ENCODE assay signal across 9 cellular contexts in the genomic region with DNA sequence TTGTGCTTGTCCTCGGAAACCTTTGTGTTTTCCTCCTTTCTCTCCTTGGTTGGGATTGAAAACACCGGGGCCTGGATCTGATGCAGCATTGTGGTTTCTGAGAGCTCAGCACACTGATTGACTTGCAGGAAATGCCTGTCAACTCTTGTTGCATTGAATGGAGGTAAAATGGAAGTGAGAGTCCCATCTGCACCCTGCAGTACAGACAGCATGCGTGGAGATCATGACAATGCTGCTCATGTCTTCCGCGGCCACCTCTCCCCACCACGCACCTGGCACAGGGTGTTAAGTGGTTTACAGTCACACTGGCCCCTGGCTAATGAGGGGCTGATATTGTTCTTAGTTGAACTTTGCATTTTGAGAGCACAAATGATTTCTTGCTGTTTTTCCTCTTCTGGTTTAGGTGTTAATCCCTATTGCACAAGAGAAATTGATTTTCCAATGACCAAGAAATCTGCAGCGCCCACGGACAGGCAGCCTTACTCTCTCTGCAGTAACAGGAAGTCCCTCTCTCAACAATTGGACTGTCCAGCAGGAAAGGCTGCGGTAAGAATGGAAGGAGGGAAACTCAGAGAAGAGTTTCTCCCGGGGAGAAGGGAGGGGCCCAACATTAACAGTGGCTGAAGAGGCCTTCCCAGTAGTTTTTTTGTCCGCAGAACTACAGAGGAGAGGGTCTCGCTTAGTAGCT. TPM values are rescaled to one million over a fixed set of nuclear protein-coding genes. Genes with fewer than 3 reads are reported as not detected.
DNase-seq lines count a peak whose midpoint lies in the region; ATAC-seq and TF ChIP-seq lines count a peak whose summit lies in the region.
"Had no signal": no experiment of that assay in that cellular context is flagged by ENCODE, and none has a peak within 500 bp of the region (broad histone marks: within the 10 kb centered on the region; RNA-seq: fewer than 3 reads in every experiment).

No MANE protein-coding gene starts in this region.

- no peak for TF ChIP-seq CTCF in Loucy (conservative IDR thresholded peaks at IDR 0.05; ENCODE audit: low read length)
- TF ChIP-seq CTCF in esophagus muscularis mucosa (IDR thresholded peaks at IDR 0.05) = no peak
- TF ChIP-seq CTCF in foreskin fibroblast (IDR thresholded peaks at IDR 0.05; ENCODE audit: low read depth, low read length) = no peak

- no peak for DNase-seq in activated CD8-positive, alpha-beta memory T cell treated with anti-CD3 and anti-CD28 coated beads, Interleukin-2, amount 10 ng/mL, durations not matched to agents 7 days and 5 days
- no peak for DNase-seq in activated CD8-positive, alpha-beta memory T cell treated with anti-CD3 and anti-CD28 coated beads, Interleukin-2, amount 50 U/mL, for 4 hours
- peak; percentile 86 for DNase-seq in esophagus muscularis mucosa (ENCODE audit: extremely low spot score)
- no peak for DNase-seq in stimulated activated naive CD8-positive, alpha-beta T cell treated with anti-CD3 and anti-CD28 coated beads, Interleukin-15, amount 100 ng/mL, for 72 hours
- no peak for DNase-seq in activated T-cell treated with anti-CD3 and anti-CD28 coated beads, Interleukin-2, amount 50 U/mL, for 4 hours
- no peak for DNase-seq in foreskin fibroblast

- H3K4me1 Mint-ChIP-seq in activated CD8-positive, alpha-beta memory T cell treated with anti-CD3 and anti-CD28 coated beads, Interleukin-2, amount 10 ng/mL, durations not matched to agents 7 days and 5 days = peaks cover 34% of the 10 kb centered on the region
- H3K4me1 Mint-ChIP-seq in stimulated activated naive CD8-positive, alpha-beta T cell treated with anti-CD3 and anti-CD28 coated beads, Interleukin-15, amount 100 ng/mL, for 72 hours = peaks cover 48% of the 10 kb centered on the region
- peaks cover 22% of the 10 kb centered on the region for H3K4me1 Mint-ChIP-seq in activated T-cell treated with anti-CD3 and anti-CD28 coated beads, Interleukin-2, amount 50 U/mL, for 4 hours (ENCODE audit: low read depth)

- peak overlapping the region; percentile 37 for H3K9ac ChIP-seq in Loucy (ENCODE audit: low read depth, low read length, poor library complexity, severe bottlenecking)

- WGBS in esophagus muscularis mucosa = 49% methylated on average over 11 of the region's 12 CpGs

- no peaks in the 10 kb centered on the region for H3K9me3 Mint-ChIP-seq in activated CD8-positive, alpha-beta memory T cell treated with anti-CD3 and anti-CD28 coated beads, Interleukin-2, amount 10 ng/mL, durations not matched to agents 7 days and 5 days (ENCODE audit: low read depth)
- H3K9me3 Mint-ChIP-seq in stimulated activated naive CD8-positive, alpha-beta T cell treated with anti-CD3 and anti-CD28 coated beads, Interleukin-15, amount 100 ng/mL, for 72 hours = no peaks in the 10 kb centered on the region
- no peaks in the 10 kb centered on the region for H3K9me3 Mint-ChIP-seq in activated T-cell treated with anti-CD3 and anti-CD28 coated beads, Interleukin-2, amount 50 U/mL, for 4 hours
- H3K9me3 Mint-ChIP-seq: neural crest cell had no signal

- peak overlapping the region; percentile 78 for H3K4me2 ChIP-seq in Loucy (ENCODE audit: low read depth, low read length, poor library complexity, severe bottlenecking)

- H2AFZ ChIP-seq in Loucy (ENCODE audit: low read length) = peak overlapping the region; percentile 91

- no peaks in the 10 kb centered on the region for H4K20me1 ChIP-seq in Loucy (ENCODE audit: insufficient read depth, low read length, poor library complexity, severe bottlenecking)

- H3K79me2 ChIP-seq in Loucy (ENCODE audit: insufficient read depth, low read length) = no peaks in the 10 kb centered on the region

- no peaks in the 10 kb centered on the region for H3K9me3 ChIP-seq in Loucy (ENCODE audit: insufficient read depth, low read depth, low read length)
- no peaks in the 10 kb centered on the region for H3K9me3 ChIP-seq in esophagus muscularis mucosa

- no peak for ATAC-seq in activated CD8-positive, alpha-beta memory T cell treated with anti-CD3 and anti-CD28 coated beads, Interleukin-2, amount 10 ng/mL, durations not matched to agents 7 days and 5 days
- ATAC-seq in stimulated activated naive CD8-positive, alpha-beta T cell treated with anti-CD3 and anti-CD28 coated beads, Interleukin-15, amount 100 ng/mL, for 72 hours = no peak
- ATAC-seq in HG02840 (IDR thresholded peaks at IDR 0.05; ENCODE audit: low FRiP score, unreplicated experiment) = no peak
- no peak for ATAC-seq in activated T-cell treated with anti-CD3 and anti-CD28 coated beads, Interleukin-2, amount 50 U/mL, for 4 hours

- no peaks in the 10 kb centered on the region for H3K9me2 ChIP-seq in Loucy (replicated peaks; ENCODE audit: low read depth, low read length)

- H3K4me3 ChIP-seq in Loucy (ENCODE audit: low read length, poor library complexity, severe bottlenecking) (peak overlapping the region; percentile 64), esophagus muscularis mucosa (peak overlapping the region in 2 of 4 donors; percentile 8 to 27), foreskin fibroblast (ENCODE audit: low read depth in 1 of 2, low read length in 2 of 2) (no peak overlapping the region)

- H3K27me3 ChIP-seq in Loucy (ENCODE audit: insufficient read depth, low read length, poor library complexity, severe bottlenecking) (no peaks in the 10 kb centered on the region), esophagus muscularis mucosa (peaks cover 0 to 5% (median 0%) of the 10 kb centered on the region in 4 donors)

- H3K36me3 ChIP-seq in Loucy (ENCODE audit: insufficient read depth, low read length) = no peaks in the 10 kb centered on the region
- peaks cover 0 to 4% (median 0%) of the 10 kb centered on the region in 4 donors for H3K36me3 ChIP-seq in esophagus muscularis mucosa

- CTCF ChIA-PET in activated CD8-positive, alpha-beta memory T cell treated with anti-CD3 and anti-CD28 coated beads, Interleukin-2, amount 10 ng/mL, durations not matched to agents 7 days and 5 days (lab: Charles Lee) = interaction anchor here (0.7 to 8.8 kb wide), 100 partner anchors 8 to 809 kb away, joined by 3 to 276 read pairs (median 6); a partner anchor contains a TSS

- intact Hi-C loops in esophagus muscularis mucosa (cut with DNase I) = loop anchor here (5.0 kb wide), 1 partner anchor 288 kb away; no protein-coding TSS in a partner anchor

- no peak overlapping the region for H3K27ac ChIP-seq in esophagus muscularis mucosa (replicated peaks in 1 of 4)

- no peaks in the 10 kb centered on the region for H3F3A ChIP-seq in Loucy (ENCODE audit: low read depth)

- TF ChIP-seq EP300 in esophagus muscularis mucosa (IDR thresholded peaks at IDR 0.05) = no peak

- no peaks in the 10 kb centered on the region for H3K36me3 Mint-ChIP-seq in activated CD8-positive, alpha-beta memory T cell treated with anti-CD3 and anti-CD28 coated beads, Interleukin-2, amount 10 ng/mL, durations not matched to agents 7 days and 5 days
- no peaks in the 10 kb centered on the region for H3K36me3 Mint-ChIP-seq in activated T-cell treated with anti-CD3 and anti-CD28 coated beads, Interleukin-2, amount 50 U/mL, for 4 hours (ENCODE audit: insufficient read depth)

- H3K27me3 Mint-ChIP-seq in activated CD8-positive, alpha-beta memory T cell treated with anti-CD3 and anti-CD28 coated beads, Interleukin-2, amount 10 ng/mL, durations not matched to agents 7 days and 5 days = peaks cover 11% of the 10 kb centered on the region
- peaks cover 6% of the 10 kb centered on the region for H3K27me3 Mint-ChIP-seq in stimulated activated naive CD8-positive, alpha-beta T cell treated with anti-CD3 and anti-CD28 coated beads, Interleukin-15, amount 100 ng/mL, for 72 hours
- H3K27me3 Mint-ChIP-seq in activated T-cell treated with anti-CD3 and anti-CD28 coated beads, Interleukin-2, amount 50 U/mL, for 4 hours (ENCODE audit: low read depth) = no peaks in the 10 kb centered on the region

- peak overlapping the region; percentile 33 for H3K4me3 Mint-ChIP-seq in activated CD8-positive, alpha-beta memory T cell treated with anti-CD3 and anti-CD28 coated beads, Interleukin-2, amount 10 ng/mL, durations not matched to agents 7 days and 5 days
- H3K4me3 Mint-ChIP-seq in stimulated activated naive CD8-positive, alpha-beta T cell treated with anti-CD3 and anti-CD28 coated beads, Interleukin-15, amount 100 ng/mL, for 72 hours = peak overlapping the region; percentile 77 to 79
- no peak overlapping the region for H3K4me3 Mint-ChIP-seq in activated T-cell treated with anti-CD3 and anti-CD28 coated beads, Interleukin-2, amount 50 U/mL, for 4 hours

- H3K27ac Mint-ChIP-seq in activated CD8-positive, alpha-beta memory T cell treated with anti-CD3 and anti-CD28 coated beads, Interleukin-2, amount 10 ng/mL, durations not matched to agents 7 days and 5 days = no peak overlapping the region
- peak overlapping the region in 1 of 2 donors; percentile 27 for H3K27ac Mint-ChIP-seq in stimulated activated naive CD8-positive, alpha-beta T cell treated with anti-CD3 and anti-CD28 coated beads, Interleukin-15, amount 100 ng/mL, for 72 hours

- no peak for TF ChIP-seq POLR2A in esophagus muscularis mucosa (IDR thresholded peaks at IDR 0.05; ENCODE audit: low read depth)

- H3K4me1 ChIP-seq in Loucy (ENCODE audit: insufficient read depth, low read length, poor library complexity, severe bottlenecking) (peaks cover 24% of the 10 kb centered on the region), esophagus muscularis mucosa (peaks cover 12 to 16% (median 15%) of the 10 kb centered on the region in 4 donors)

RNA-seq across cellular contexts. Expression of a gene that starts 58.5 kb away (rescaled TPM):
- 1 to 10 TPM; 4.8 to 5.2 TPM for total RNA-seq in activated CD8-positive, alpha-beta memory T cell treated with anti-CD3 and anti-CD28 coated beads, Interleukin-2, amount 10 ng/mL, durations not matched to agents 7 days and 5 days
- total RNA-seq in esophagus muscularis mucosa = 1 to 10 TPM; 2.7 to 3.7 (median 3.0) TPM
- total RNA-seq in activated T-cell treated with anti-CD3 and anti-CD28 coated beads, Interleukin-2, amount 50 U/mL, for 4 hours = 1 to 10 TPM; 2.8 to 5.3 (median 3.7) TPM
